ENCODE assay signal across 20 cellular contexts in genomic region chr2:234091883-234092282, GRCh38. TPM values are rescaled to one million over a fixed set of nuclear protein-coding genes. Genes with fewer than 3 reads are reported as not detected.
DNase-seq lines count a peak whose midpoint lies in the region; ATAC-seq and TF ChIP-seq lines count a peak whose summit lies in the region.
"Had no signal": no experiment of that assay in that cellular context is flagged by ENCODE, and none has a peak within 500 bp of the region (broad histone marks: within the 10 kb centered on the region; RNA-seq: fewer than 3 reads in every experiment).

No MANE protein-coding gene starts in this region.

- no peak overlapping the region for H3K4me3 ChIP-seq in IMR-90 (ENCODE audit: insufficient read depth, low read depth, low read length)
- H3K4me3 ChIP-seq: gastroesophageal sphincter, transverse colon had no signal

- no peaks in the 10 kb centered on the region for H4K20me1 ChIP-seq in IMR-90 (ENCODE audit: insufficient read depth, low read length)

- H4K8ac ChIP-seq in IMR-90 (ENCODE audit: low read depth in 2 of 2, low read length in 2 of 2): no peak overlapping the region

- H3K27ac ChIP-seq in IMR-90 (ENCODE audit: insufficient read depth, low read length) (no peak overlapping the region), RWPE1 (peak overlapping the region; percentile 97), foreskin keratinocyte (no peak overlapping the region)
- H3K27ac ChIP-seq: brain microvascular endothelial cell, gastroesophageal sphincter, transverse colon had no signal

- no peak overlapping the region for H4K5ac ChIP-seq in IMR-90 (ENCODE audit: low read depth, low read length)

- no peak overlapping the region for H3K4ac ChIP-seq in IMR-90 (ENCODE audit: low read depth, low read length)

- H3K18ac ChIP-seq in IMR-90 (ENCODE audit: low read depth, low read length): no peak overlapping the region

- no peak overlapping the region for H2AK9ac ChIP-seq in IMR-90 (replicated peaks; ENCODE audit: low read depth, low read length, poor library complexity)

- WGBS in IMR-90 (ENCODE audit: extremely low coverage in 2 of 2, insufficient read length in 1 of 2), 2 experiments: 20% methylated on average over 1 of the region's 7 CpGs; no CpG with 5 or more reads in 1 of the 2 experiments

- H3K56ac ChIP-seq in IMR-90 (ENCODE audit: extremely low read depth, insufficient read depth, low read length): no peak overlapping the region

- TF ChIP-seq RAD21 in IMR-90 (IDR thresholded peaks at IDR 0.05; ENCODE audit: low read length): no peak

- H4K91ac ChIP-seq in IMR-90 (ENCODE audit: insufficient read depth, low read depth, low read length): no peak overlapping the region

- no peak overlapping the region for H3K23ac ChIP-seq in IMR-90 (ENCODE audit: low read depth, low read length)

- POLR2A ChIA-PET in IMR-90 (lab: Charles Lee; ENCODE audit: unreplicated experiment): no interaction called here
- POLR2A ChIA-PET in RWPE1 (lab: Yijun Ruan, JAX; ENCODE audit: low non-redundant PET): no interaction called here

- no peaks in the 10 kb centered on the region for H3K9me3 ChIP-seq in IMR-90 (ENCODE audit: control insufficient read depth, insufficient read depth, low read length)
- H3K9me3 ChIP-seq: transverse colon had no signal

- no peaks in the 10 kb centered on the region; the same call in 1 of the 2 replicates for H3K4me1 ChIP-seq in IMR-90 (ENCODE audit: control insufficient read depth, insufficient read depth, low read length)
- peaks cover 4% of the 10 kb centered on the region for H3K4me1 ChIP-seq in foreskin keratinocyte

- H3K79me1 ChIP-seq in IMR-90 (ENCODE audit: low read depth in 1 of 2, low read length in 2 of 2): no peaks in the 10 kb centered on the region

- no peak overlapping the region for H2BK5ac ChIP-seq in IMR-90 (ENCODE audit: low read depth, low read length, poor library complexity, severe bottlenecking)

- ATAC-seq in IMR-90 (ENCODE audit: low read depth) (no peak), foreskin keratinocyte (peak; percentile 41), sciatic nerve (peak; percentile 49), HG03095 (IDR thresholded peaks at IDR 0.05; ENCODE audit: unreplicated experiment) (no peak)
- ATAC-seq: gastroesophageal sphincter had no signal

- H2BK15ac ChIP-seq in IMR-90 (ENCODE audit: low read depth, low read length): no peak overlapping the region

- no peak overlapping the region for H2AK5ac ChIP-seq in IMR-90 (ENCODE audit: low read depth, low read length)

- H3K27me3 ChIP-seq in IMR-90 (ENCODE audit: control insufficient read depth, insufficient read depth, low read length): peaks cover 16% of the 10 kb centered on the region
- no peaks in the 10 kb centered on the region for H3K27me3 ChIP-seq in foreskin keratinocyte
- H3K27me3 ChIP-seq: brain microvascular endothelial cell, gastroesophageal sphincter, transverse colon had no signal

- no peak overlapping the region; the same call in 1 of the 2 replicates for H3K4me2 ChIP-seq in IMR-90 (ENCODE audit: low read depth, low read length)

- H3K36me3 ChIP-seq in IMR-90 (ENCODE audit: control insufficient read depth, insufficient read depth, low read length): no peaks in the 10 kb centered on the region
- H3K36me3 ChIP-seq: brain microvascular endothelial cell, gastroesophageal sphincter, transverse colon had no signal

- CTCF ChIA-PET in IMR-90 (lab: Yijun Ruan, JAX) (interaction anchor here (0.6 kb wide), 1 partner anchor 197 kb away, joined by 7 read pairs; no protein-coding TSS in a partner anchor), RWPE1 (lab: Yijun Ruan, JAX) (interaction anchor here (0.6 to 1.0 kb wide), 2 partner anchors 24 to 103 kb away, joined by 3 to 4 read pairs; no protein-coding TSS in a partner anchor)

- H3K14ac ChIP-seq in IMR-90 (replicated peaks; ENCODE audit: low read depth, low read length): no peak overlapping the region

- no peak for TF ChIP-seq POLR2A in IMR-90 (IDR thresholded peaks at IDR 0.05; ENCODE audit: low read depth, low read length)
- TF ChIP-seq POLR2A in erythroblast (IDR thresholded peaks at IDR 0.05; ENCODE audit: low read length): no peak

- intact Hi-C loops in IMR-90 (cut with micrococcal nuclease) (no loop called here), sciatic nerve (cut with DNase I) (no loop called here)

- no peak overlapping the region for H2BK120ac ChIP-seq in IMR-90 (ENCODE audit: low read depth, low read length)

- H3K9ac ChIP-seq in IMR-90 (ENCODE audit: low read depth, low read length): no peak overlapping the region

- H3K9me1 ChIP-seq in IMR-90 (ENCODE audit: insufficient read depth, low read length): no peaks in the 10 kb centered on the region

- no peak overlapping the region for H2BK20ac ChIP-seq in IMR-90 (ENCODE audit: low read depth, low read length)

- in situ Hi-C loops in IMR-90 (cut with MboI; ENCODE audit: low sequenced_read_pairs): no loop called here

- dilution Hi-C loops in IMR-90 (cut with HindIII; ENCODE audit: low sequenced_read_pairs, unreplicated experiment): no loop called here

- peak overlapping the region; percentile 54 for H2AFZ ChIP-seq in IMR-90 (replicated peaks; ENCODE audit: low read length, poor library complexity)

- TF ChIP-seq CTCF in IMR-90 (conservative IDR thresholded peaks at IDR 0.05; ENCODE audit: low read depth, low read length) (no peak), RWPE1 (conservative IDR thresholded peaks at IDR 0.05; ENCODE audit: low read depth) (no peak), foreskin keratinocyte (conservative IDR thresholded peaks at IDR 0.05) (no peak)

- DNase-seq in IMR-90: no peak
- DNase-seq in RWPE1 (ENCODE audit: low spot score): peak; percentile 38
- no peak for DNase-seq in foreskin keratinocyte
- no peak for DNase-seq in sciatic nerve (ENCODE audit: low spot score)
- DNase-seq in erythroblast (lab: John Stamatoyannopoulos, UW): no peak
- DNase-seq in stimulated activated naive CD4-positive, alpha-beta T cell treated with Interleukin-2 at 50 U/mL for 16 hours (lab: John Stamatoyannopoulos, UW): no peak
- DNase-seq in GM03348 (ENCODE audit: low spot score): no peak
- DNase-seq: activated CD4-positive, alpha-beta memory T cell treated with anti-CD3 and anti-CD28 coated beads for 36 hours; brain microvascular endothelial cell; DND-41; effector CD4-positive, alpha-beta T cell; NCI-H1436 treated with DMSO at 0.1 percent for 48 hours; Right ventricle myocardium superior; stimulated activated CD4-positive, alpha-beta T cell treated with anti-CD3 and anti-CD28 coated beads, Interleukin-1b, Interleukin-23, amount 100 ng/mL, for 48 hours; transverse colon had no signal

- no TSS peak for BruUV-seq in IMR-90 (replicated peaks; lab: Mats Ljungman, UMichigan)

TF ChIP-seq in IMR-90, 13 proteins besides CTCF, POLR2A, EP300 and RAD21:
- TF ChIP-seq SMC3 (IDR thresholded peaks at IDR 0.05; ENCODE audit: low read depth, low read length) (no peak), MAZ (IDR thresholded peaks at IDR 0.05; ENCODE audit: borderline replicate concordance, low read depth, low read length) (no peak), CHD1 (IDR thresholded peaks at IDR 0.05; ENCODE audit: low read depth, low read length) (no peak), RFX5 (IDR thresholded peaks at IDR 0.05; ENCODE audit: low read depth, low read length) (no peak), FOS (IDR thresholded peaks at IDR 0.05; ENCODE audit: low read depth, low read length) (no peak), NFE2L2 (IDR thresholded peaks at IDR 0.05; ENCODE audit: low read depth, low read length) (no peak), USF2 (IDR thresholded peaks at IDR 0.05; ENCODE audit: low read depth, low read length) (no peak), CEBPB (IDR thresholded peaks at IDR 0.05; ENCODE audit: low read depth, low read length) (no peak), BHLHE40 (IDR thresholded peaks at IDR 0.05; ENCODE audit: low read depth, low read length) (no peak), RCOR1 (IDR thresholded peaks at IDR 0.05; ENCODE audit: insufficient replicate concordance, low read length) (no peak), MAFK (IDR thresholded peaks at IDR 0.05; ENCODE audit: low read depth, low read length) (no peak), MXI1 (IDR thresholded peaks at IDR 0.05; ENCODE audit: borderline replicate concordance, low read depth, low read length) (no peak)
- TF ChIP-seq, protein P1, sequence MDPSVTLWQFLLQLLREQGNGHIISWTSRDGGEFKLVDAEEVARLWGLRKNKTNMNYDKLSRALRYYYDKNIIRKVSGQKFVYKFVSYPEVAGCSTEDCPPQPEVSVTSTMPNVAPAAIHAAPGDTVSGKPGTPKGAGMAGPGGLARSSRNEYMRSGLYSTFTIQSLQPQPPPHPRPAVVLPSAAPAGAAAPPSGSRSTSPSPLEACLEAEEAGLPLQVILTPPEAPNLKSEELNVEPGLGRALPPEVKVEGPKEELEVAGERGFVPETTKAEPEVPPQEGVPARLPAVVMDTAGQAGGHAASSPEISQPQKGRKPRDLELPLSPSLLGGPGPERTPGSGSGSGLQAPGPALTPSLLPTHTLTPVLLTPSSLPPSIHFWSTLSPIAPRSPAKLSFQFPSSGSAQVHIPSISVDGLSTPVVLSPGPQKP (IDR thresholded peaks at IDR 0.05; ENCODE audit: borderline replicate concordance, low read depth, low read length): no peak

RNA-seq across cellular contexts. Expression of gene SPP2, which starts 41.4 kb away (rescaled TPM):
- total RNA-seq in IMR-90 (2012; rRNA removed) (not detected in 2 replicates), foreskin keratinocyte (not detected in 2 replicates), sciatic nerve (not detected)
- polyA plus RNA-seq in IMR-90 (2012; rRNA removed) (not detected in 2 replicates), foreskin keratinocyte (not detected in 2 replicates)
- polyA plus RNA-seq in IMR-90 (2012; cell fraction: cytosol; rRNA removed): not detected in 2 replicates
- polyA plus RNA-seq in IMR-90 (2012; cell fraction: nucleus; rRNA removed; ENCODE audit: low replicate concordance): not detected in 2 replicates
- total RNA-seq: activated CD4-positive, alpha-beta memory T cell treated with anti-CD3 and anti-CD28 coated beads for 36 hours; gastroesophageal sphincter; mucosa of gallbladder; pulmonary artery endothelial cell; Right ventricle myocardium superior; transverse colon had no signal
- polyA plus RNA-seq: BJ had no signal

Comparison
In these comparisons a context has a peak if more than half of its experiments do, and no peak if none do; other contexts are left out.
1. ATAC-seq: peak in foreskin keratinocyte (single experiment) and sciatic nerve (single experiment); none in IMR-90 (single experiment) and HG03095 (single experiment).